ENCODE assay signal across 10 cellular contexts in the genomic region with DNA sequence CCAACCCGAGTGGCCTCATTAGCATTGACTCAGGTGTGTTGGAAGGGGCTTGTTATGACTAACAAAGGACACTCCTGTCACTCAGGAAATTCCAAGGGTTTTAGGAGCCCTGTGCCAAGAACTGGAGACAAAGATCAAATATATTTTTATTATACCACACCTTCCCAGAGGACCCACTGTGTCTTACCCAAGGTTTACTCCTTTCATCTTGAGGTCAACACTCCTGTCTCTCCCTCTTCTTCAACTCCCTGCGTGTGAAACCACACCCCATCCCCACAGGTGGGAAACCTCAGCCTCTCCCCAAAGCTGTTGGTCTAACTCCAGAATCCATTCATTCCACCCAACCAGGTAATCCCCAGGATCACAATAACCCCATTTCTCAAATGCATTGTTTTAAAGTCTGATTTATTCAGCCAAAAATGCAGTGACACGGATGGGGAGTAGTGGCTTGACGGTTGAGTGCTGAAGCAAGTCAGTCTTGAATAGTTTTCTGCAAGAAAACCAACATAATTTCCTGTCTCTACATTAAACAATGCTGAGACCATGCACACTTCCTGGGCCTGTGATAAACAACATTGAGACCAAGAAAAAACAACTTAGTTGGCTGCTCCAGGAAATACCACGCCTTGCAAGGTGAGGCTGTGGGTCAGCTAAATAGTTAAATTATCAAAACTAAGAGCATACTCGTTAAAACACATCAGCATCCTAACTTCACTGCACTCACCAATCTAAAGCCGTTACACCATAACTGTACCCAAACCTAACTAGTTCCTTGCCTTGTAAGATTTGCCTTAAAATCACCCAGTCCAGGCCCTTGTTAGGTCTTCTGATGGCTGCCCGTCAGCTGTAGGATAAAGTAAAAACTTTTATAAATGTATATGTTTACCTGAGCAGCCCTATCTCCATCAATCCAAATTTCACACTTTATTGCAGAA. TPM values are rescaled to one million over a fixed set of nuclear protein-coding genes. Genes with fewer than 3 reads are reported as not detected.
DNase-seq lines count a peak whose midpoint lies in the region; ATAC-seq lines count a peak whose summit lies in the region.
"Had no signal": no experiment of that assay in that cellular context is flagged by ENCODE, and none has a peak within 500 bp of the region (broad histone marks: within the 10 kb centered on the region; RNA-seq: fewer than 3 reads in every experiment).

No MANE protein-coding gene starts in this region.

- no peaks in the 10 kb centered on the region for H3K27me3 Mint-ChIP-seq in activated naive CD8-positive, alpha-beta T cell treated with anti-CD3 and anti-CD28 coated beads, Interleukin-2, amount 50 U/mL, for 24 hours
- H3K27me3 Mint-ChIP-seq in natural killer cell treated with Interleukin-12 subunit alpha and Interleukin-12 subunit beta and Interleukin-15 and Interleukin-18, amount 100 ng/mL, for 72 hours, result no peaks in the 10 kb centered on the region

- intact Hi-C loops in posterior vena cava (cut with DNase I), result no loop called here

- no peaks in the 10 kb centered on the region for H3K36me3 Mint-ChIP-seq in activated naive CD8-positive, alpha-beta T cell treated with anti-CD3 and anti-CD28 coated beads, Interleukin-2, amount 50 U/mL, for 24 hours (ENCODE audit: low read depth)
- H3K36me3 Mint-ChIP-seq in natural killer cell treated with Interleukin-12 subunit alpha and Interleukin-12 subunit beta and Interleukin-15 and Interleukin-18, amount 100 ng/mL, for 72 hours, result peaks cover 3% of the 10 kb centered on the region

- peaks cover 44% of the 10 kb centered on the region for H3K4me1 Mint-ChIP-seq in activated naive CD8-positive, alpha-beta T cell treated with anti-CD3 and anti-CD28 coated beads, Interleukin-2, amount 50 U/mL, for 24 hours
- H3K4me1 Mint-ChIP-seq in natural killer cell treated with Interleukin-12 subunit alpha and Interleukin-12 subunit beta and Interleukin-15 and Interleukin-18, amount 100 ng/mL, for 72 hours (ENCODE audit: low read depth in 2 of 2), result peaks cover 27 to 34% of the 10 kb centered on the region in 2 donors

- peak overlapping the region; percentile 78 for H3K27ac Mint-ChIP-seq in activated naive CD8-positive, alpha-beta T cell treated with anti-CD3 and anti-CD28 coated beads, Interleukin-2, amount 50 U/mL, for 24 hours
- H3K27ac Mint-ChIP-seq in natural killer cell treated with Interleukin-12 subunit alpha and Interleukin-12 subunit beta and Interleukin-15 and Interleukin-18, amount 100 ng/mL, for 72 hours, result peak overlapping the region; percentile 79 to 82

- H3K9me3 Mint-ChIP-seq in activated naive CD8-positive, alpha-beta T cell treated with anti-CD3 and anti-CD28 coated beads, Interleukin-2, amount 50 U/mL, for 24 hours, result no peaks in the 10 kb centered on the region
- H3K9me3 Mint-ChIP-seq in natural killer cell treated with Interleukin-12 subunit alpha and Interleukin-12 subunit beta and Interleukin-15 and Interleukin-18, amount 100 ng/mL, for 72 hours, result no peaks in the 10 kb centered on the region

- H3K4me3 Mint-ChIP-seq in activated naive CD8-positive, alpha-beta T cell treated with anti-CD3 and anti-CD28 coated beads, Interleukin-2, amount 50 U/mL, for 24 hours, result peak overlapping the region; percentile 27
- H3K4me3 Mint-ChIP-seq in natural killer cell treated with Interleukin-12 subunit alpha and Interleukin-12 subunit beta and Interleukin-15 and Interleukin-18, amount 100 ng/mL, for 72 hours, result peak overlapping the region; percentile 78

- peak; percentile 17 to 30 for ATAC-seq in activated CD4-positive, CD25-positive, alpha-beta regulatory T cell treated with anti-CD3 and anti-CD28 coated beads, Interleukin-2, amount 50 U/mL, for 24 hours
- ATAC-seq in HG03378 (IDR thresholded peaks at IDR 0.05; ENCODE audit: unreplicated experiment), result peak; percentile 44
- no peak for ATAC-seq in activated naive CD8-positive, alpha-beta T cell treated with anti-CD3 and anti-CD28 coated beads, Interleukin-2, amount 50 U/mL, for 24 hours
- peak in 1 of 2 donors; percentile 33 for ATAC-seq in natural killer cell treated with Interleukin-12 subunit alpha and Interleukin-12 subunit beta and Interleukin-15 and Interleukin-18, amount 100 ng/mL, for 72 hours

- DNase-seq in activated CD4-positive, CD25-positive, alpha-beta regulatory T cell (lab: John Stamatoyannopoulos, UW), result no peak
- DNase-seq in activated naive CD8-positive, alpha-beta T cell treated with anti-CD3 and anti-CD28 coated beads, Interleukin-2, amount 50 U/mL, for 24 hours, result no peak
- DNase-seq in natural killer cell treated with Interleukin-12 subunit alpha and Interleukin-12 subunit beta and Interleukin-15 and Interleukin-18, amount 100 ng/mL, for 72 hours (ENCODE audit: low spot score), result no peak
- DNase-seq in iPS-NIHi7 (ENCODE audit: extremely low spot score) (no peak), SKM-1 treated with dmso at 0.1 percent for 144 hours (lab: John Stamatoyannopoulos, UW; ENCODE audit: unreplicated experiment) (no peak), posterior vena cava (ENCODE audit: low spot score) (no peak)
- DNase-seq: H7, kidney had no signal

RNA-seq across cellular contexts. Expression of a gene that starts 38.5 kb away (rescaled TPM):
- under 1 TPM in 1 of 2 donors, not detected in 1; 0.10 TPM for total RNA-seq in natural killer cell treated with Interleukin-12 subunit alpha and Interleukin-12 subunit beta and Interleukin-15 and Interleukin-18, amount 100 ng/mL, for 72 hours
- total RNA-seq in posterior vena cava, result 100 to 1,000 TPM in 1 of 2 donors, 10 to 100 TPM in 1; 71.3 to 131 TPM

Comparison
In these comparisons a context has a peak if more than half of its experiments do, and no peak if none do; other contexts are left out.
1. RNA of a gene that starts 38.5 kb away (total RNA-seq): 71.3 to 131 TPM in posterior vena cava; 0.10 TPM in natural killer cell treated with Interleukin-12 subunit alpha and Interleukin-12 subunit beta and Interleukin-15 and Interleukin-18, amount 100 ng/mL, for 72 hours; every median in the first group is over 10 times any median in the second.